Comparison of ENCODE assay signal across 22 cellular contexts in the genomic region with DNA sequence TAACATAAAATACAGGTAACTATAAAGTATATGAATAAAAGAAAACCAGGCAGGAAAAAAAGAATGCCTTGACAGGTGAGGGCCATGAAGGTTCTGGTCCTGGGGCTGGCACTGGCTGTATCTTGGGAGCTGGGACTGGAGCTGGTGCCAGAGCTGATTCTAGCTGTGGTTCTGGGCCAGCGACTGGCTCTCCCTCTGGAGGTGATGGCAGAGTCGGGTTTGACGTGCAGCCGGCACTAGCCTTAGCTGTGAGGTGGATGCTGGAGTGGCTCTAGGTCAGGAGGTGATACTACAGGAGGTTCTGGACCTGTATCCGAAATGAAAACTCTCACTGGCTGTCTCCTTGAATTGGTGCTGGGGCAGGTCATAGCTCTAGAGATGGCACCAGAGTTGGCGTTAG. TPM values are rescaled to one million over a fixed set of nuclear protein-coding genes. Genes with fewer than 3 reads are reported as not detected.
"Had no signal": no experiment of that assay in that cellular context is flagged by ENCODE, and none has a peak within 500 bp of the region (broad histone marks: within the 10 kb centered on the region; RNA-seq: fewer than 3 reads in every experiment).

No MANE protein-coding gene starts in this region.

- H3K79me2 ChIP-seq: parathyroid adenoma had no signal

- H3K4me3 ChIP-seq: heart left ventricle, left ventricle myocardium inferior, lung, mucosa of descending colon, right atrium auricular region, right lobe of liver, testis, thyroid gland, vagina had no signal

- H3K36me3 ChIP-seq: heart left ventricle, left ventricle myocardium inferior, right atrium auricular region, right lobe of liver, thyroid gland, vagina had no signal

- H3K9ac ChIP-seq: parathyroid adenoma had no signal

- H3K4me1 ChIP-seq: parathyroid adenoma, right lobe of liver, testis, vagina had no signal

- H3K9me3 ChIP-seq: heart left ventricle, left ventricle myocardium inferior, mucosa of descending colon, right atrium auricular region, right lobe of liver, testis, thyroid gland, vagina had no signal

- H2AFZ ChIP-seq: parathyroid adenoma had no signal

- H3K27me3 ChIP-seq: right atrium auricular region, right lobe of liver, testis, thyroid gland, vagina had no signal

- H3K27ac ChIP-seq: heart left ventricle, left ventricle myocardium inferior, parathyroid adenoma, right atrium auricular region, right lobe of liver, testis, thyroid gland, vagina had no signal

RNA-seq across cellular contexts. Expression of a gene that starts 22.3 kb away (rescaled TPM):
- total RNA-seq: heart left ventricle; kidney epithelial cell; left ventricle myocardium inferior; lung; mucosa of descending colon; myocyte; naive thymus-derived CD4-positive, alpha-beta T cell; natural killer cell treated with Interleukin-12 subunit alpha and Interleukin-12 subunit beta and Interleukin-15 and Interleukin-18, amount 100 ng/mL, for 72 hours; osteocyte; progenitor cell of endocrine pancreas; pulmonary artery endothelial cell; renal cortical epithelial cell; right atrium auricular region; right lobe of liver; thyroid gland; urinary bladder; vagina had no signal
- polyA plus RNA-seq: immature natural killer cell; lung; naive thymus-derived CD4-positive, alpha-beta T cell; neural cell; small intestine; urinary bladder had no signal

RNA-seq across cellular contexts. Expression of a gene that starts 23.0 kb away (rescaled TPM):
- polyA plus RNA-seq: immature natural killer cell, neural cell had no signal
